In the genomic region with DNA sequence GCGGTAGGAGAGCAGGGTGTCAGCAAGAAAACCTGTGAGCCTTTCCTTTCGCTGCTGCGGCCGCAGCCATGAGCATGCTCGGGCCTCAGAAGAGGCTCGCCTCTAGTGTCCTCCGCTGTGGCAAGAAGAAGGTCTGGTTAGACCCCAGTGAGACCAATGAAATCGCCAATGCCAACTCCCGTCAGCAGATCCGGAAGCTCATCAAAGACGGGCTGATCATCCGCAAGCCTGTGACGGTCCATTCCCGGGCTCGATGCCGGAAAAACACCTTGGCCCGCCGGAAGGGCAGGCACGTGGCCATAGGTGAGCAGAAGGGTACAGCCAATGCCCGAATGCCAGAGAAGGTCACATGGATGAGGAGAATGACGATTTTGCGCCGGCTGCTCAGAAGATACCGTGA, we compare ENCODE assay signal across 20 cellular contexts. TPM values are rescaled to one million over a fixed set of nuclear protein-coding genes. Genes with fewer than 3 reads are reported as not detected.
"Had no signal": no experiment of that assay in that cellular context is flagged by ENCODE, and none has a peak within 500 bp of the region (broad histone marks: within the 10 kb centered on the region; RNA-seq: fewer than 3 reads in every experiment).

No MANE protein-coding gene starts in this region.

RNA-seq across cellular contexts. Expression of a gene that starts 59.5 kb away (rescaled TPM):
- total RNA-seq: naive thymus-derived CD4-positive, alpha-beta T cell; natural killer cell; omental fat pad; ovary; progenitor cell of endocrine pancreas; psoas muscle; renal cortical epithelial cell; right cardiac atrium; right lobe of liver; smooth muscle cell; spleen; stomach; subcutaneous adipose tissue; temporal lobe; transverse colon; upper lobe of right lung; urinary bladder; uterus had no signal
- polyA plus RNA-seq: naive thymus-derived CD4-positive, alpha-beta T cell; neural cell; ovary; psoas muscle; right cardiac atrium; smooth muscle cell; spleen; stomach; thymus; urinary bladder had no signal
